2 cellular contexts compared by ENCODE assay signal in the genomic region with DNA sequence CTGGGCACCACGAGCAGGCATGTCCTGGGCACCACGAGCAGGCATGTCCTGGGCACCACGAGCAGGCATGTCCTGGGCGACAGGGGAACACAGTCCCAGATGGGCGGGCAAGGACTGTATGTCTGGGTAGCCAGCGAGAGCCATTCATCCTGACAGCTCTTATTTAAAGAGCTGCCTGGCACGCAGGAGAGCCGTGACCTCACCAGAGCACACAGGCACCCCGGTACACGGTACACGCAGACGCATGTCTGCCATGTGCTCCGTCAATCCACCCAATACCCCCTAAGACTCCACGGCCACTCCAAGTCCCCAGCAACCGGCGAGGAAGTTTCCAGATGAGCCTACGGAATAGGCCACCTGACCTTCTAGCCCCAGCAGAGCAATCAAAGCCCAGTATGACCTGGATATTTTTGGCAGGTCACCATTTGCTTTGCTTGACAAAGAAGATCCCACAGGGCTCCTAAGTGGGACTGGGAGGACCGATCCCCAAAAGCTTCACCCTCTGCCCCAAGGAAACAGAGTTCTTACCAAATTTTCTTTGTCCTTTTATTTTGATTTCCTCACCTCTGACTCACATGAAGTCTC.
A peak's percentile ranks its signal among the peaks of the same experiment; 100 is the strongest.
TF ChIP-seq lines count a peak whose summit lies in the region.

No MANE protein-coding gene starts in this region.

TF ChIP-seq in HEK293, 187 proteins besides CTCF, POLR2A, EP300 and RAD21:
- TF ChIP-seq ZNF335 (tag by site-specific recombination; conservative IDR thresholded peaks at IDR 0.05) = peak; percentile 80
- TF ChIP-seq, protein P1, sequence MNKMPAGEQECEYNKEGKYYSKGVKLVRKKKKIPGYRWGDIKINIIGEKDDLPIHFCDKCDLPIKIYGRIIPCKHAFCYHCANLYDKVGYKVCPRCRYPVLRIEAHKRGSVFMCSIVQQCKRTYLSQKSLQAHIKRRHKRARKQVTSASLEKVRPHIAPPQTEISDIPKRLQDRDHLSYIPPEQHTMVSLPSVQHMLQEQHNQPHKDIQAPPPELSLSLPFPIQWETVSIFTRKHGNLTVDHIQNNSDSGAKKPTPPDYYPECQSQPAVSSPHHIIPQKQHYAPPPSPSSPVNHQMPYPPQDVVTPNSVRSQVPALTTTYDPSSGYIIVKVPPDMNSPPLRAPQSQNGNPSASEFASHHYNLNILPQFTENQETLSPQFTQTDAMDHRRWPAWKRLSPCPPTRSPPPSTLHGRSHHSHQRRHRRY (tag by site-specific recombination; IDR thresholded peaks at IDR 0.05) = no peak
- TF ChIP-seq, protein P2, sequence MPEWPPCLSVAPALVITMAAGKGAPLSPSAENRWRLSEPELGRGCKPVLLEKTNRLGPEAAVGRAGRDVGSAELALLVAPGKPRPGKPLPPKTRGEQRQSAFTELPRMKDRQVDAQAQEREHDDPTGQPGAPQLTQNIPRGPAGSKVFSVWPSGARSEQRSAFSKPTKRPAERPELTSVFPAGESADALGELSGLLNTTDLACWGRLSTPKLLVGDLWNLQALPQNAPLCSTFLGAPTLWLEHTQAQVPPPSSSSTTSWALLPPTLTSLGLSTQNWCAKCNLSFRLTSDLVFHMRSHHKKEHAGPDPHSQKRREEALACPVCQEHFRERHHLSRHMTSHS (tag by site-specific recombination; IDR thresholded peaks at IDR 0.05) = no peak

TF ChIP-seq in H1, 55 proteins besides CTCF, POLR2A, EP300 and RAD21:
- TF ChIP-seq TAF7 (optimal IDR thresholded peaks at IDR 0.05; ENCODE audit: borderline replicate concordance, low read depth, low read length) (no peak), GABPA (IDR thresholded peaks at IDR 0.05; ENCODE audit: borderline replicate concordance, insufficient read depth, low read length) (no peak), BCL11A (IDR thresholded peaks at IDR 0.05; ENCODE audit: low read depth in 2 of 2, low read length in 2 of 2) (no peak), POU5F1 (IDR thresholded peaks at IDR 0.05; ENCODE audit: low read depth, low read length) (no peak), NRF1 (IDR thresholded peaks at IDR 0.05; ENCODE audit: low read depth, low read length) (no peak), SP1 (IDR thresholded peaks at IDR 0.05; ENCODE audit: low read depth, low read length) (no peak), NANOG (IDR thresholded peaks at IDR 0.05; ENCODE audit: insufficient read depth, low read depth, low read length, poor library complexity, severe bottlenecking) (no peak), GTF2F1 (IDR thresholded peaks at IDR 0.05; ENCODE audit: borderline replicate concordance, low read depth, low read length) (no peak), TAF1 (IDR thresholded peaks at IDR 0.05; ENCODE audit: low read depth, low read length) (no peak), JUN (IDR thresholded peaks at IDR 0.05; ENCODE audit: low read depth, low read length) (no peak), CTBP2 (IDR thresholded peaks at IDR 0.05; ENCODE audit: borderline replicate concordance, insufficient read depth, insufficient read length, low read length) (no peak), RFX5 (IDR thresholded peaks at IDR 0.05; ENCODE audit: borderline replicate concordance, low read depth, low read length) (no peak)
- TF ChIP-seq, protein P3, sequence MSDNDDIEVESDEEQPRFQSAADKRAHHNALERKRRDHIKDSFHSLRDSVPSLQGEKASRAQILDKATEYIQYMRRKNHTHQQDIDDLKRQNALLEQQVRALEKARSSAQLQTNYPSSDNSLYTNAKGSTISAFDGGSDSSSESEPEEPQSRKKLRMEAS (IDR thresholded peaks at IDR 0.05) = no peak
TF ChIP-seq in H1: peak in this region for 0.
